ENCODE assay signal across 2 cellular contexts in the genomic region with DNA sequence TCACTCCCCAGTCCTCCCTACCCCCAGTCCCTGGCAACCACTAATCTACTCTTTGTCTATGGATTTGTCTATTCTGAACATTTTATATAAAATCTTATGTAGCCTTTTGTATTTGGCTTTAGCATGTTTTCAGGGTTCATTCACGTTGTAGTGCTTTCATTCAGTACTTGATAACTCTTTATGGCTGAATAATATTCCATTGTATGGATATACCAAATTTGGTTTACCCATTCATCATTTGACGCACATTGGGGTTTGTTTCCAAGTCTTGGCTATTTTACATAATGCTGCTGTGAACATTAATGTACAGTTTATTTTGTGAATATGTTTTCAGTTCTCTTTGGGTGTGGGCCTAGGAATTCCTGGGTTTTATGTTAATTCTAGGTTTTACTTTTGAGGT.
A peak's percentile ranks its signal among the peaks of the same experiment; 100 is the strongest.
TF ChIP-seq lines count a peak whose summit lies in the region.

No MANE protein-coding gene starts in this region.

TF ChIP-seq in K562, 482 proteins besides CTCF, POLR2A, EP300 and RAD21:
- no peak for TF ChIP-seq SREBF2 (CRISPR knock-in tag; IDR thresholded peaks at IDR 0.05)
- TF ChIP-seq ARNT (IDR thresholded peaks at IDR 0.05): no peak
- TF ChIP-seq ZC3H8 (IDR thresholded peaks at IDR 0.05): no peak
- peak in 1 of 2 experiments; percentile 54; a peak in 1 of 3 replicates for TF ChIP-seq CBX3 (IDR thresholded peaks at IDR 0.05; ENCODE audit: borderline replicate concordance in 1 of 2, low read length in 2 of 2)
- TF ChIP-seq, protein P1, sequence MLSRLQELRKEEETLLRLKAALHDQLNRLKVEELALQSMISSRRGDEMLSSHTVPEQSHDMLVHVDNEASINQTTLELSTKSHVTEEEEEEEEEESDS (CRISPR knock-in tag; IDR thresholded peaks at IDR 0.05): no peak
- no peak for TF ChIP-seq MEF2A (IDR thresholded peaks at IDR 0.05; ENCODE audit: control insufficient read depth, low read depth, low read length)
- no peak for TF ChIP-seq NONO (IDR thresholded peaks at IDR 0.05; ENCODE audit: low read depth in 2 of 2, low read length in 1 of 2)
- no peak for TF ChIP-seq CEBPG (CRISPR knock-in tag; IDR thresholded peaks at IDR 0.05)
- TF ChIP-seq CEBPG (tag; conservative IDR thresholded peaks at IDR 0.05 in 1 of 2, IDR thresholded peaks at IDR 0.05 in 1 of 2): no peak
- no peak for TF ChIP-seq ZNF184 (CRISPR knock-in tag; IDR thresholded peaks at IDR 0.05)
- no peak for TF ChIP-seq ZNF583 (CRISPR knock-in tag; IDR thresholded peaks at IDR 0.05)
- TF ChIP-seq SMAD3 (CRISPR knock-in tag; conservative IDR thresholded peaks at IDR 0.05): no peak
- peak; percentile 38; the same call in 1 of the 2 replicates for TF ChIP-seq XRCC3 (IDR thresholded peaks at IDR 0.05)
- TF ChIP-seq, protein P2, sequence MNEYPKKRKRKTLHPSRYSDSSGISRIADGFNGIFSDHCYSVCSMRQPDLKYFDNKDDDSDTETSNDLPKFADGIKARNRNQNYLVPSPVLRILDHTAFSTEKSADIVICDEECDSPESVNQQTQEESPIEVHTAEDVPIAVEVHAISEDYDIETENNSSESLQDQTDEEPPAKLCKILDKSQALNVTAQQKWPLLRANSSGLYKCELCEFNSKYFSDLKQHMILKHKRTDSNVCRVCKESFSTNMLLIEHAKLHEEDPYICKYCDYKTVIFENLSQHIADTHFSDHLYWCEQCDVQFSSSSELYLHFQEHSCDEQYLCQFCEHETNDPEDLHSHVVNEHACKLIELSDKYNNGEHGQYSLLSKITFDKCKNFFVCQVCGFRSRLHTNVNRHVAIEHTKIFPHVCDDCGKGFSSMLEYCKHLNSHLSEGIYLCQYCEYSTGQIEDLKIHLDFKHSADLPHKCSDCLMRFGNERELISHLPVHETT (CRISPR knock-in tag; conservative IDR thresholded peaks at IDR 0.05 in 1 of 2, IDR thresholded peaks at IDR 0.05 in 1 of 2): no peak
- no peak for TF ChIP-seq ZSCAN32 (CRISPR knock-in tag; IDR thresholded peaks at IDR 0.05)
- TF ChIP-seq ZNF146 (CRISPR knock-in tag; IDR thresholded peaks at IDR 0.05; ENCODE audit: unreplicated experiment): peak; percentile 73
- TF ChIP-seq, protein P3, sequence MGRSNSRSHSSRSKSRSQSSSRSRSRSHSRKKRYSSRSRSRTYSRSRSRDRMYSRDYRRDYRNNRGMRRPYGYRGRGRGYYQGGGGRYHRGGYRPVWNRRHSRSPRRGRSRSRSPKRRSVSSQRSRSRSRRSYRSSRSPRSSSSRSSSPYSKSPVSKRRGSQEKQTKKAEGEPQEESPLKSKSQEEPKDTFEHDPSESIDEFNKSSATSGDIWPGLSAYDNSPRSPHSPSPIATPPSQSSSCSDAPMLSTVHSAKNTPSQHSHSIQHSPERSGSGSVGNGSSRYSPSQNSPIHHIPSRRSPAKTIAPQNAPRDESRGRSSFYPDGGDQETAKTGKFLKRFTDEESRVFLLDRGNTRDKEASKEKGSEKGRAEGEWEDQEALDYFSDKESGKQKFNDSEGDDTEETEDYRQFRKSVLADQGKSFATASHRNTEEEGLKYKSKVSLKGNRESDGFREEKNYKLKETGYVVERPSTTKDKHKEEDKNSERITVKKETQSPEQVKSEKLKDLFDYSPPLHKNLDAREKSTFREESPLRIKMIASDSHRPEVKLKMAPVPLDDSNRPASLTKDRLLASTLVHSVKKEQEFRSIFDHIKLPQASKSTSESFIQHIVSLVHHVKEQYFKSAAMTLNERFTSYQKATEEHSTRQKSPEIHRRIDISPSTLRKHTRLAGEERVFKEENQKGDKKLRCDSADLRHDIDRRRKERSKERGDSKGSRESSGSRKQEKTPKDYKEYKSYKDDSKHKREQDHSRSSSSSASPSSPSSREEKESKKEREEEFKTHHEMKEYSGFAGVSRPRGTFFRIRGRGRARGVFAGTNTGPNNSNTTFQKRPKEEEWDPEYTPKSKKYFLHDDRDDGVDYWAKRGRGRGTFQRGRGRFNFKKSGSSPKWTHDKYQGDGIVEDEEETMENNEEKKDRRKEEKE (IDR thresholded peaks at IDR 0.05; ENCODE audit: borderline replicate concordance in 1 of 2, control insufficient read depth in 1 of 2, low read depth in 2 of 2, low read length in 1 of 2): 0 out of 4 replicates have a peak, but pooled peaks of 1 of the 2 experiments have one; percentile 24
- TF ChIP-seq NR2F6 (CRISPR knock-in tag; IDR thresholded peaks at IDR 0.05): no peak
- TF ChIP-seq RBM25 (IDR thresholded peaks at IDR 0.05; ENCODE audit: low read depth, low read length, severe bottlenecking): peak; percentile 46
- TF ChIP-seq, protein P4, sequence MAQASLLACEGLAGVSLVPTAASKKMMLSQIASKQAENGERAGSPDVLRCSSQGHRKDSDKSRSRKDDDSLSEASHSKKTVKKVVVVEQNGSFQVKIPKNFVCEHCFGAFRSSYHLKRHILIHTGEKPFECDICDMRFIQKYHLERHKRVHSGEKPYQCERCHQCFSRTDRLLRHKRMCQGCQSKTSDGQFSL (CRISPR knock-in tag; IDR thresholded peaks at IDR 0.05): no peak
- TF ChIP-seq, protein P4 (tag; IDR thresholded peaks at IDR 0.05): no peak
- no peak for TF ChIP-seq HNRNPLL (IDR thresholded peaks at IDR 0.05; ENCODE audit: low read depth, low read length, poor library complexity, severe bottlenecking)
- TF ChIP-seq ZNF586 (CRISPR knock-in tag; conservative IDR thresholded peaks at IDR 0.05): no peak
- no peak for TF ChIP-seq ZNF707 (CRISPR knock-in tag; conservative IDR thresholded peaks at IDR 0.05)
- no peak for TF ChIP-seq HMG20A (CRISPR knock-in tag; conservative IDR thresholded peaks at IDR 0.05)
- TF ChIP-seq CBX5 (IDR thresholded peaks at IDR 0.05; ENCODE audit: borderline replicate concordance, low read depth): no peak
- no peak for TF ChIP-seq ZNF253 (CRISPR knock-in tag; conservative IDR thresholded peaks at IDR 0.05)
- TF ChIP-seq TRIM28 (IDR thresholded peaks at IDR 0.05): peak; percentile 35; the same call in 1 of the 2 replicates
- TF ChIP-seq NR4A1 (CRISPR knock-in tag; IDR thresholded peaks at IDR 0.05): no peak
- no peak for TF ChIP-seq NR4A1 (tag; IDR thresholded peaks at IDR 0.05)
- TF ChIP-seq TARDBP (IDR thresholded peaks at IDR 0.05): no peak
- TF ChIP-seq TBL1XR1 (IDR thresholded peaks at IDR 0.05; ENCODE audit: low read length in 2 of 2): no peak

TF ChIP-seq in neural cell, 6 proteins besides CTCF, POLR2A, EP300 and RAD21:
- TF ChIP-seq SMC3 (conservative IDR thresholded peaks at IDR 0.05; ENCODE audit: poor library complexity): no peak
- TF ChIP-seq TAF1 (IDR thresholded peaks at IDR 0.05; ENCODE audit: low read depth): no peak
